ENCODE assay signal across 22 cellular contexts in the genomic region with DNA sequence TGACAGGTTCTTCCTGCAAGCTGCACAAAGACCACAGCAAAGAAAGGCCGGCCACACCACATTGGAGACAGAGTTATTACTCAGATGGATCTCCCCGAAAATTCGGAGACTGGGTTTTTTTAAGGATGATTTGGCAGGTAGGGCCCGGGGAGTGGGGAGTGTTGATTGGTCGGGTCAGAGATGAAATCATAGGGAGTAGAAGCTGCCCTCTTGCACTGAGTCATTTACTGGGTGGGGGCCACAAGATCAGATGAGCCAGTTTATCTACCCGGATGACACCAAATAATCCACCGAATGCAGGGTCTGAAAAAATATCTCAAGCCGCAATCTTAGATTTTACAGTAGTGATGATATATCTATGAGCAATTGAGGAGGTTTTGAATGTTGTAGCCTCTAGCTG.
"Had no signal": no experiment of that assay in that cellular context is flagged by ENCODE, and none has a peak within 500 bp of the region (broad histone marks: within the 10 kb centered on the region; RNA-seq: fewer than 3 reads in every experiment).

No MANE protein-coding gene starts in this region.

- H3K27me3 ChIP-seq: MG63, SJCRH30 had no signal

- H3K27me3 Mint-ChIP-seq: IgD-negative memory B cell had no signal

- DNase-seq: KBM-7, MG63, NCI-H1092, NCI-H1105 treated with DMSO at 0.1 percent for 48 hours, NCI-H1417 treated with DMSO at 0.1 percent for 48 hours, NCI-H187, NCI-H2029, NCI-H2081 treated with DMSO at 0.1 percent for 48 hours, NCI-H2171, NCI-H226, NCI-H446, NCI-H510A, NCI-H524 treated with DMSO at 0.1 percent for 48 hours, NCI-H69, NCI-H774, SHP77 treated with DMSO at 0.1 percent for 48 hours, SJCRH30 had no signal

- H3K4me3 Mint-ChIP-seq: IgD-negative memory B cell had no signal

- FAIRE-seq: HTR-8/SVneo had no signal

- H3K27ac ChIP-seq: RWPE1, SJCRH30 had no signal

- ATAC-seq: Panc1, SK-N-SH treated with all-trans-retinoic acid at 6 μM for 48 hours had no signal

- H3K9me3 ChIP-seq: MG63, SJCRH30 had no signal

- H3K4me1 Mint-ChIP-seq: IgD-negative memory B cell had no signal

- H3K4me1 ChIP-seq: SJCRH30 had no signal

- H3K36me3 ChIP-seq: MG63, SJCRH30 had no signal

- H3K4me3 ChIP-seq: MG63, SJCRH30 had no signal

- H3K27ac Mint-ChIP-seq: IgD-negative memory B cell had no signal
